In genomic region chr4:169379688-169380087, GRCh38 we compare ENCODE assay signal across 35 cellular contexts.
"Had no signal": no experiment of that assay in that cellular context is flagged by ENCODE, and none has a peak within 500 bp of the region (broad histone marks: within the 10 kb centered on the region; RNA-seq: fewer than 3 reads in every experiment).

No MANE protein-coding gene starts in this region.

- H3K4me3 ChIP-seq: MG63 had no signal

- H3K27me3 ChIP-seq: MG63 had no signal

- DNase-seq: Karpas-422, Kasumi-1, MG63, MM.1S, MV-4-11, NCI-H1048, NCI-H1092, NCI-H1092 treated with DMSO at 0.1 percent for 48 hours, NCI-H1105, NCI-H1105 treated with DMSO at 0.1 percent for 48 hours, NCI-H1417, NCI-H1417 treated with DMSO at 0.1 percent for 48 hours, NCI-H1436, NCI-H1436 treated with DMSO at 0.1 percent for 48 hours, NCI-H146, NCI-H1694, NCI-H1694 treated with DMSO at 0.1 percent for 48 hours, NCI-H187, NCI-H187 treated with DMSO at 0.1 percent for 48 hours, NCI-H1930, NCI-H2029, NCI-H2029 treated with DMSO at 0.1 percent for 48 hours, NCI-H2081, NCI-H2081 treated with DMSO at 0.1 percent for 48 hours, NCI-H2107, NCI-H2171, NCI-H2171 treated with DMSO at 0.1 percent for 48 hours, NCI-H2227 treated with DMSO at 0.1 percent for 48 hours, NCI-H226, NCI-H345, NCI-H446, NCI-H446 treated with DMSO at 0.1 percent for 48 hours, NCI-H510A, NCI-H510A treated with DMSO at 0.1 percent for 48 hours, NCI-H524 had no signal

- H3K36me3 ChIP-seq: MG63 had no signal
